Comparison of ENCODE assay signal across 21 cellular contexts in the genomic region with DNA sequence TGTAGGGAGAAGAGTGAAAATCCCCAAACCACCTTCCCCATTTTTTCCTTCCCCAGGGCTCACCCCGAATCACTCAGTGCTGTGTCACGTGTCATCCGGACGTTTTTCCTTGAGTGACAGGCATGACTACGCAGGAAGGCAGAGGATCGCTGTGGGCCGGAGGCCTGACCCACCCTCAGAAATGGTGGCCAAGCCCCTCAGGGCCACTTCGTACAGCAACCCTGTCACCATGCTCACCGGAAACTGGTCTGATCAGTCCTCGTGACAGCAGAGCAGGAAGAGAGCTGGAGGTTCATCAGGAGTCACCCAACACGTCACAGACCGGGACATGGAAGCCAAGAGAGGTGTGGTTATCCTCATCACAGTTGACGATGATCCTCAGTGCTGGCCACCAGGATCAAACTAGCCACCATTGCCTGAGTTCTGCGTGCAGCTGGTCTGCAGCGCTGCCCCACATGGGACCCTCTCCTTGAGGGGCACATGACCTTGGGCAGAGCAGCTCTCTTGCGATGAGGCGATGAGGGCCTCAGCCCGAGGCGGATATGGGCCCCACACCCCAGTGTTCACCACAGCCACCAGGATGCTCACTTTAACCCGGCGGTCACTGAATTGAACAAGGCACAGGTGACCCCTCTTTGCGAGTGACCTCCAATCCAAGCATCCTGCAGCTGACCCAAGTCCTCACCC.
DNase-seq lines count a peak whose midpoint lies in the region; ATAC-seq, FAIRE-seq and TF ChIP-seq lines count a peak whose summit lies in the region.
"Had no signal": no experiment of that assay in that cellular context is flagged by ENCODE, and none has a peak within 500 bp of the region (broad histone marks: within the 10 kb centered on the region; RNA-seq: fewer than 3 reads in every experiment).

No MANE protein-coding gene starts in this region.

- no peak overlapping the region for H3K4me3 Mint-ChIP-seq in activated CD4-positive, alpha-beta T cell treated with anti-CD3 and anti-CD28 coated beads, Interleukin-2, amount 10 ng/mL, durations not matched to agents 24 days and 14 days
- H3K4me3 Mint-ChIP-seq in astrocyte (ENCODE audit: unreplicated experiment): no peak overlapping the region
- H3K4me3 Mint-ChIP-seq in osteocyte (ENCODE audit: unreplicated experiment): no peak overlapping the region
- H3K4me3 Mint-ChIP-seq: activated naive CD4-positive, alpha-beta T cell treated with anti-CD3 and anti-CD28 coated beads, Interleukin-2, amount 10 ng/mL, durations not matched to agents 7 days and 5 days; brain; GM23338; memory B cell; naive thymus-derived CD8-positive, alpha-beta T cell had no signal

- H3K4me3 ChIP-seq in astrocyte (ENCODE audit: insufficient read depth, low read depth, low read length): no peak overlapping the region
- no peak overlapping the region for H3K4me3 ChIP-seq in GM23248
- no peak overlapping the region for H3K4me3 ChIP-seq in SJCRH30
- H3K4me3 ChIP-seq: colonic mucosa, GM23338, prostate gland, thoracic aorta had no signal

- H4K20me1 ChIP-seq in astrocyte (ENCODE audit: insufficient read depth, low read length) (no peaks in the 10 kb centered on the region), GM23248 (ENCODE audit: insufficient read depth) (no peaks in the 10 kb centered on the region)

- peak; percentile 4 for ATAC-seq in GM19463 (IDR thresholded peaks at IDR 0.05; ENCODE audit: unreplicated experiment)
- no peak for ATAC-seq in GM21381 (IDR thresholded peaks at IDR 0.05; ENCODE audit: unreplicated experiment)
- ATAC-seq: GM23338; naive thymus-derived CD8-positive, alpha-beta T cell had no signal

- peaks cover 31% of the 10 kb centered on the region for H3K4me1 Mint-ChIP-seq in activated CD4-positive, alpha-beta T cell treated with anti-CD3 and anti-CD28 coated beads, Interleukin-2, amount 10 ng/mL, durations not matched to agents 24 days and 14 days
- H3K4me1 Mint-ChIP-seq in astrocyte (ENCODE audit: low read depth, unreplicated experiment) (peaks cover 22% of the 10 kb centered on the region), osteocyte (ENCODE audit: unreplicated experiment) (no peaks in the 10 kb centered on the region)
- H3K4me1 Mint-ChIP-seq: brain, memory B cell had no signal

- no peaks in the 10 kb centered on the region for H3K36me3 ChIP-seq in astrocyte (ENCODE audit: insufficient read depth, low read length)
- no peaks in the 10 kb centered on the region for H3K36me3 ChIP-seq in GM23248 (ENCODE audit: low read depth)
- no peaks in the 10 kb centered on the region for H3K36me3 ChIP-seq in SJCRH30
- H3K36me3 ChIP-seq: colonic mucosa, prostate gland, thoracic aorta had no signal

- peak overlapping the region; percentile 45 for H3K4me2 ChIP-seq in astrocyte (ENCODE audit: low read length)
- no peak overlapping the region for H3K4me2 ChIP-seq in GM23248 (ENCODE audit: unreplicated experiment)
- H3K4me2 ChIP-seq: GM23338 had no signal

- no peaks in the 10 kb centered on the region for H3K9me2 ChIP-seq in GM23248 (ENCODE audit: insufficient read depth)

- 85 to 90% methylated on average over 21 to 22 of the region's 22 CpGs for WGBS in GM23248 (ENCODE audit: low coverage in 1 of 2, low lambda C conversion rate in 2 of 2, missing lambda C conversion rate in 2 of 2), 2 experiments

- H3K36me3 Mint-ChIP-seq in activated CD4-positive, alpha-beta T cell treated with anti-CD3 and anti-CD28 coated beads, Interleukin-2, amount 10 ng/mL, durations not matched to agents 24 days and 14 days (ENCODE audit: low read depth): peaks cover 5% of the 10 kb centered on the region
- peaks cover 2% of the 10 kb centered on the region for H3K36me3 Mint-ChIP-seq in astrocyte (ENCODE audit: low read depth, unreplicated experiment)
- H3K36me3 Mint-ChIP-seq in osteocyte (ENCODE audit: unreplicated experiment): no peaks in the 10 kb centered on the region
- H3K36me3 Mint-ChIP-seq: memory B cell had no signal

- H3K4me1 ChIP-seq in astrocyte (ENCODE audit: insufficient read depth, low read length): peaks cover 13% of the 10 kb centered on the region
- H3K4me1 ChIP-seq in GM23248 (ENCODE audit: insufficient read depth): peaks cover 18% of the 10 kb centered on the region
- H3K4me1 ChIP-seq in SJCRH30: peaks cover 4% of the 10 kb centered on the region; the same call in 1 of the 2 replicates
- H3K4me1 ChIP-seq: colonic mucosa, prostate gland had no signal

- intact Hi-C loops in activated CD4-positive, alpha-beta T cell treated with anti-CD3 and anti-CD28 coated beads, Interleukin-2, amount 10 ng/mL, durations not matched to agents 24 days and 14 days (cut with micrococcal nuclease): no loop called here

- TF ChIP-seq CTCF in astrocyte (IDR thresholded peaks at IDR 0.05; ENCODE audit: insufficient read depth, low read depth, low read length): no peak
- no peak for TF ChIP-seq CTCF in osteocyte (IDR thresholded peaks at IDR 0.05)

- DNase-seq in activated CD4-positive, alpha-beta T cell treated with anti-CD3 and anti-CD28 coated beads, Interleukin-2, amount 10 ng/mL, durations not matched to agents 24 days and 14 days: no peak
- DNase-seq in activated CD4-positive, alpha-beta T cell treated with anti-CD3 and anti-CD28 coated beads, Interleukin-2, amount 50 U/mL, for 1 hour: no peak
- DNase-seq in astrocyte (ENCODE audit: low read depth) (no peak), osteocyte (ENCODE audit: extremely low spot score, unreplicated experiment) (peak; percentile 77), GM23248 (no peak), SJCRH30 (no peak)
- DNase-seq: activated naive CD4-positive, alpha-beta T cell treated with anti-CD3 and anti-CD28 coated beads, Interleukin-2, amount 10 ng/mL, durations not matched to agents 7 days and 5 days; colonic mucosa; hypothalamus; naive thymus-derived CD8-positive, alpha-beta T cell; NCI-H187 treated with DMSO at 0.1 percent for 48 hours; NK-92 treated with Interleukin-12 subunit alpha and Interleukin-12 subunit beta, amount 100 ng/mL, for 24 hours; RPMI8226 had no signal

- in situ Hi-C loops in GM23248 (cut with MboI): no loop called here

- H3K9ac ChIP-seq in astrocyte (ENCODE audit: low read length) (peak overlapping the region; percentile 23), GM23248 (no peak overlapping the region)

- no peaks in the 10 kb centered on the region for H3K27me3 Mint-ChIP-seq in activated CD4-positive, alpha-beta T cell treated with anti-CD3 and anti-CD28 coated beads, Interleukin-2, amount 10 ng/mL, durations not matched to agents 24 days and 14 days
- no peaks in the 10 kb centered on the region for H3K27me3 Mint-ChIP-seq in astrocyte (ENCODE audit: low read depth, unreplicated experiment)
- H3K27me3 Mint-ChIP-seq in osteocyte (ENCODE audit: unreplicated experiment): peaks cover 4% of the 10 kb centered on the region
- H3K27me3 Mint-ChIP-seq: memory B cell; naive thymus-derived CD8-positive, alpha-beta T cell had no signal

- H3K27ac ChIP-seq in astrocyte (ENCODE audit: low read depth, low read length): peak overlapping the region; percentile 57
- no peak overlapping the region for H3K27ac ChIP-seq in GM23248
- no peak overlapping the region for H3K27ac ChIP-seq in SJCRH30
- H3K27ac ChIP-seq: colonic mucosa, prostate gland, thoracic aorta had no signal

- H2AFZ ChIP-seq in astrocyte (ENCODE audit: low read depth, low read length) (no peak overlapping the region), GM23248 (no peak overlapping the region)
- H2AFZ ChIP-seq: GM23338 had no signal

- no peaks in the 10 kb centered on the region for H3K79me2 ChIP-seq in astrocyte (ENCODE audit: insufficient read depth, low read length)
- no peaks in the 10 kb centered on the region for H3K79me2 ChIP-seq in GM23248 (ENCODE audit: insufficient read depth)

- FAIRE-seq in astrocyte (lab: Jason Lieb, UNC): no peak
- FAIRE-seq: G401.6 had no signal

- H3F3A ChIP-seq in GM23248 (ENCODE audit: insufficient read depth): peaks cover 10% of the 10 kb centered on the region

- no peaks in the 10 kb centered on the region for H3K9me3 ChIP-seq in astrocyte (ENCODE audit: insufficient read depth, low read depth, low read length)
- H3K9me3 ChIP-seq in GM23248 (ENCODE audit: low read depth): no peaks in the 10 kb centered on the region
- H3K9me3 ChIP-seq in SJCRH30 (replicated peaks): no peaks in the 10 kb centered on the region; the same call in none of the 2 replicates
- H3K9me3 ChIP-seq: colonic mucosa, prostate gland, thoracic aorta had no signal

- no peaks in the 10 kb centered on the region for H3K27me3 ChIP-seq in astrocyte (ENCODE audit: insufficient read depth, low read length)
- no peaks in the 10 kb centered on the region for H3K27me3 ChIP-seq in GM23248 (replicated peaks; ENCODE audit: insufficient read depth)
- no peaks in the 10 kb centered on the region for H3K27me3 ChIP-seq in SJCRH30
- H3K27me3 ChIP-seq: colonic mucosa had no signal

- peaks cover 10% of the 10 kb centered on the region for H3K9me3 Mint-ChIP-seq in activated CD4-positive, alpha-beta T cell treated with anti-CD3 and anti-CD28 coated beads, Interleukin-2, amount 10 ng/mL, durations not matched to agents 24 days and 14 days
- H3K9me3 Mint-ChIP-seq in astrocyte (ENCODE audit: unreplicated experiment): peaks cover 15% of the 10 kb centered on the region
- peaks cover 7% of the 10 kb centered on the region for H3K9me3 Mint-ChIP-seq in osteocyte (ENCODE audit: unreplicated experiment)

- H3K27ac Mint-ChIP-seq in activated CD4-positive, alpha-beta T cell treated with anti-CD3 and anti-CD28 coated beads, Interleukin-2, amount 10 ng/mL, durations not matched to agents 24 days and 14 days: peak overlapping the region; percentile 77
- H3K27ac Mint-ChIP-seq in astrocyte (ENCODE audit: unreplicated experiment) (peak overlapping the region; percentile 78), osteocyte (ENCODE audit: unreplicated experiment) (no peak overlapping the region)
- H3K27ac Mint-ChIP-seq: activated naive CD4-positive, alpha-beta T cell treated with anti-CD3 and anti-CD28 coated beads, Interleukin-2, amount 10 ng/mL, durations not matched to agents 7 days and 5 days; brain; GM23338; memory B cell; naive thymus-derived CD8-positive, alpha-beta T cell had no signal
